13 cellular contexts compared by ENCODE assay signal in genomic region chr1:203858055-203858454, GRCh38. TPM values are rescaled to one million over a fixed set of nuclear protein-coding genes. Genes with fewer than 3 reads are reported as not detected.
DNase-seq lines count a peak whose midpoint lies in the region; ATAC-seq, FAIRE-seq and TF ChIP-seq lines count a peak whose summit lies in the region.
"Had no signal": no experiment of that assay in that cellular context is flagged by ENCODE, and none has a peak within 500 bp of the region (broad histone marks: within the 10 kb centered on the region; RNA-seq: fewer than 3 reads in every experiment).

No MANE protein-coding gene starts in this region.

- ATAC-seq in HG03565 (IDR thresholded peaks at IDR 0.05; ENCODE audit: unreplicated experiment) (no peak), HG03439 (IDR thresholded peaks at IDR 0.05; ENCODE audit: unreplicated experiment) (no peak)
- ATAC-seq: esophagus mucosa had no signal

- peak overlapping the region; percentile 24 for H3K27ac ChIP-seq in mammary epithelial cell (ENCODE audit: insufficient read depth, low read depth, low read length)
- H3K27ac ChIP-seq in spleen: no peak overlapping the region
- H3K27ac ChIP-seq: skin epidermis had no signal

- no peak for FAIRE-seq in HTR-8/SVneo (lab: Jason Lieb, UNC)
- FAIRE-seq: GM19239 had no signal

- CTCF ChIA-PET in AG04449 (lab: Yijun Ruan, JAX): interaction anchor here (0.9 to 22.1 kb wide), 9 partner anchors 11 to 541 kb away, joined by 4 to 1069 read pairs (median 10); no protein-coding TSS in a partner anchor
- CTCF ChIA-PET in mammary epithelial cell (lab: Charles Lee; ENCODE audit: low non-redundant PET): interaction anchor here (0.5 to 0.6 kb wide), 3 partner anchors 271 to 304 kb away, joined by 3 to 5 read pairs (median 3); no protein-coding TSS in a partner anchor

- 5% methylated on average over 2 of the region's 2 CpGs for whole genome bisulfite sequencing in mammary epithelial cell (ENCODE audit: low coverage, missing lambda C conversion rate)
- 52 to 81% (median 72%) methylated on average over 2 of the region's 2 CpGs for WGBS in spleen, 5 donors

- H3K4me3 ChIP-seq in AG04449 (ENCODE audit: low read depth, low read length) (no peak overlapping the region), mammary epithelial cell (replicated peaks in 1 of 3; ENCODE audit: insufficient read depth in 1 of 3, low read depth in 2 of 3, low read length in 3 of 3) (no peak overlapping the region), spleen (no peak overlapping the region)
- H3K4me3 ChIP-seq: lung, skin epidermis had no signal

- H3K27me3 ChIP-seq in mammary epithelial cell (ENCODE audit: insufficient read depth, low read length) (no peaks in the 10 kb centered on the region), spleen (replicated peaks in 1 of 7) (no peaks in the 10 kb centered on the region)

- no peak overlapping the region for H3K9ac ChIP-seq in mammary epithelial cell (ENCODE audit: insufficient read depth, low read length)

- H3K79me2 ChIP-seq in mammary epithelial cell (ENCODE audit: insufficient read depth, low read length): peaks cover 17% of the 10 kb centered on the region

- H3K4me1 ChIP-seq in mammary epithelial cell (ENCODE audit: insufficient read depth, low read length) (peaks cover 22% of the 10 kb centered on the region), spleen (peaks cover 6 to 23% (median 22%) of the 10 kb centered on the region in 6 donors)

- no peak overlapping the region for H2AFZ ChIP-seq in mammary epithelial cell (ENCODE audit: low read depth, low read length)

- POLR2A ChIA-PET in AG04449 (lab: Yijun Ruan, JAX): interaction anchor here (0.8 kb wide), 1 partner anchor 25 kb away, joined by 3 read pairs; no protein-coding TSS in a partner anchor

- no peak for TF ChIP-seq CTCF in AG04449 (IDR thresholded peaks at IDR 0.05; ENCODE audit: insufficient read depth, low read length, missing control alignments)
- TF ChIP-seq CTCF in mammary epithelial cell (conservative IDR thresholded peaks at IDR 0.05 in 1 of 2, IDR thresholded peaks at IDR 0.05 in 1 of 2; ENCODE audit: extremely low read depth in 1 of 2, insufficient read depth in 1 of 2, low read depth in 1 of 2, low read length in 2 of 2): no peak
- no peak for TF ChIP-seq CTCF in spleen (IDR thresholded peaks at IDR 0.05 in 8 of 11, conservative IDR thresholded peaks at IDR 0.05 in 3 of 11)

- TF ChIP-seq POLR2A in spleen (IDR thresholded peaks at IDR 0.05): no peak

- H3K4me2 ChIP-seq in mammary epithelial cell (ENCODE audit: insufficient read depth, low read depth, low read length): peak overlapping the region; percentile 45

- intact Hi-C loops in mammary epithelial cell (cut with micrococcal nuclease) (no loop called here), spleen (cut with DNase I; ENCODE audit: low total_unique reads) (no loop called here)

- DNase-seq in AG04449 (ENCODE audit: low read depth, low spot score): peak; percentile 59
- peak; percentile 30 for DNase-seq in HTR-8/SVneo (ENCODE audit: insufficient read length, low spot score)
- DNase-seq in mammary epithelial cell: peak; percentile 68
- DNase-seq in kidney tubule cell (ENCODE audit: low spot score): peak; percentile 83
- no peak for DNase-seq in NCI-H446 (lab: John Stamatoyannopoulos, UW)
- no peak for DNase-seq in spleen
- DNase-seq: C1 segment of cervical spinal cord had no signal

- H3K9me3 ChIP-seq in mammary epithelial cell (replicated peaks; ENCODE audit: insufficient read depth, low read length): no peaks in the 10 kb centered on the region
- no peaks in the 10 kb centered on the region for H3K9me3 ChIP-seq in spleen

- peaks cover 21% of the 10 kb centered on the region for H3K36me3 ChIP-seq in mammary epithelial cell (ENCODE audit: insufficient read depth, low read length)
- peaks cover 0 to 46% (median 21%) of the 10 kb centered on the region in 6 donors for H3K36me3 ChIP-seq in spleen

- no peaks in the 10 kb centered on the region for H4K20me1 ChIP-seq in mammary epithelial cell (ENCODE audit: insufficient read depth, low read length)

- BruUV-seq in mammary epithelial cell (replicated peaks; lab: Mats Ljungman, UMichigan): no TSS peak

- dilution Hi-C loops in mammary epithelial cell (cut with HindIII; ENCODE audit: low sequenced_read_pairs): no loop called here

- in situ Hi-C loops in mammary epithelial cell (cut with MboI; ENCODE audit: low sequenced_read_pairs in 2 of 2): loop anchor here in 1 of 2 donors (25.0 kb wide), 1 partner anchor 504 kb away; the partner anchor contains the start of gene PLEKHA6

RNA-seq across cellular contexts. Expression of gene SNRPE, which starts 3.3 kb away (rescaled TPM):
- total RNA-seq in mammary epithelial cell: 100 to 1,000 TPM in 1 of 2 donors, 10 to 100 TPM in 1; 21.7 to 131 TPM
- 247 TPM for polyA plus RNA-seq in mammary epithelial cell
- polyA minus RNA-seq in mammary epithelial cell: 77.2 TPM
- total RNA-seq in spleen: 10 to 100 TPM; 30.1 to 76.9 (median 61.7) TPM
- 100 to 1,000 TPM; 113 to 150 (median 122) TPM for polyA plus RNA-seq in spleen

Comparison
In these comparisons a context has a peak if more than half of its experiments do, and no peak if none do; other contexts are left out.
1. DNase-seq: peak in AG04449 (single experiment), HTR-8/SVneo (single experiment), mammary epithelial cell (single experiment) and kidney tubule cell (single experiment); none in NCI-H446 (0 of 2) and spleen (single experiment).